ENCODE assay signal across 1 cellular context in the genomic region with DNA sequence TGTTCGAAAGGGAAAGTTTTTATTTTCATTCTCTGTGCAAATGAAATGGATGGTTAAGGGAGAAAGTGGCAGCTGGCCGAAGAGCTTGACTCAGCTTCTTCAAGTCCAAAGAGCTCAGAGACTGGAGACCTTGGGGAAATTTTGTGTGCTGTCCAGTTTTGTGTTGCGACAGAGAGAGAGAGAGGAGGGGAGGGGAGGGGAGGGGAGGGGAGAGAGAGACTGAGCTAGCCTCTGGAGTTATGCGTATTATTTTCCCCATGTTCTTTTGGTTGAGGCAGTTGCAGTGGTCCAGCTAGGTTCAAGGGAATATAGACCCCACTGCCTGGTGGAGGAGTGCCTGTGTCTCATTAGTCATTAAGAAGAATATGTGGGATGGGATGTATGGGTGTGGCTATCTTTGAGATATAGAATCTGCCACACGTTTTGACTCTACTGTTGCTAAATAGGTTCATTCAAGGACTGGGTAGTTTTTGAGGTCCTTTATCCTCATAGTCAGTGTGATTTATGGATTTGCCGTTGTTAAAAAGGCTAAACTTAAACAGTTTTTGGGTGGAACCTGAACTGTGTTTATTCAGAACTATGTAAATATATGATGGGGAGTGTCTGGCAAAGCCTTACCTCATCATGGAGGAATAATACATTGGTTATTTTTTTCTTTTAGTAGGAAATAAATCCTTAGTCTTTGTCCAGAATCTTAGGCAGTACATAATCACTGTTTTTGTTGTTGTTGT.
TF ChIP-seq lines count a peak whose summit lies in the region.

No MANE protein-coding gene starts in this region.

TF ChIP-seq in HEK293, 187 proteins besides CTCF, POLR2A, EP300 and RAD21 (continued from another document):
- TF ChIP-seq, protein P1, sequence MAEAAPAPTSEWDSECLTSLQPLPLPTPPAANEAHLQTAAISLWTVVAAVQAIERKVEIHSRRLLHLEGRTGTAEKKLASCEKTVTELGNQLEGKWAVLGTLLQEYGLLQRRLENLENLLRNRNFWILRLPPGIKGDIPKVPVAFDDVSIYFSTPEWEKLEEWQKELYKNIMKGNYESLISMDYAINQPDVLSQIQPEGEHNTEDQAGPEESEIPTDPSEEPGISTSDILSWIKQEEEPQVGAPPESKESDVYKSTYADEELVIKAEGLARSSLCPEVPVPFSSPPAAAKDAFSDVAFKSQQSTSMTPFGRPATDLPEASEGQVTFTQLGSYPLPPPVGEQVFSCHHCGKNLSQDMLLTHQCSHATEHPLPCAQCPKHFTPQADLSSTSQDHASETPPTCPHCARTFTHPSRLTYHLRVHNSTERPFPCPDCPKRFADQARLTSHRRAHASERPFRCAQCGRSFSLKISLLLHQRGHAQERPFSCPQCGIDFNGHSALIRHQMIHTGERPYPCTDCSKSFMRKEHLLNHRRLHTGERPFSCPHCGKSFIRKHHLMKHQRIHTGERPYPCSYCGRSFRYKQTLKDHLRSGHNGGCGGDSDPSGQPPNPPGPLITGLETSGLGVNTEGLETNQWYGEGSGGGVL (tag by site-specific recombination; IDR thresholded peaks at IDR 0.05), result peak; percentile 9; the same call in 1 of the 2 replicates
- TF ChIP-seq KLF1 (tag by site-specific recombination; IDR thresholded peaks at IDR 0.05), result peak; percentile 58; the same call in 1 of the 2 replicates
- TF ChIP-seq PRDM1 (tag by site-specific recombination; IDR thresholded peaks at IDR 0.05), result peak; percentile 60
- no peak for TF ChIP-seq ZNF112 (tag by site-specific recombination; IDR thresholded peaks at IDR 0.05)
